ENCODE assay signal across 8 cellular contexts in genomic region chr3:120561251-120562045, GRCh38. TPM values are rescaled to one million over a fixed set of nuclear protein-coding genes. Genes with fewer than 3 reads are reported as not detected.
A peak's percentile ranks its signal among the peaks of the same experiment; 100 is the strongest.
DNase-seq lines count a peak whose midpoint lies in the region; ATAC-seq and TF ChIP-seq lines count a peak whose summit lies in the region.

No MANE protein-coding gene starts in this region.

- no peak overlapping the region for H3K4me3 Mint-ChIP-seq in activated CD4-positive, alpha-beta T cell treated with anti-CD3 and anti-CD28 coated beads for 36 hours

- H3K27me3 ChIP-seq in A673 (replicated peaks; ENCODE audit: insufficient read depth, low read depth, low read length, poor library complexity) (no peaks in the 10 kb centered on the region), right lobe of liver (no peaks in the 10 kb centered on the region)

- WGBS in right lobe of liver (ENCODE audit: insufficient coverage, low coverage, low lambda C conversion rate, missing lambda C conversion rate): 19% methylated on average over 10 of the region's 10 CpGs

- H3K9me3 ChIP-seq in A673 (ENCODE audit: low read depth, low read length, poor library complexity, severe bottlenecking): no peaks in the 10 kb centered on the region
- H3K9me3 ChIP-seq in right lobe of liver: no peaks in the 10 kb centered on the region

- no peaks in the 10 kb centered on the region for H3K36me3 Mint-ChIP-seq in activated CD4-positive, alpha-beta T cell treated with anti-CD3 and anti-CD28 coated beads for 36 hours (ENCODE audit: low read depth)

- no peak for TF ChIP-seq POLR2A in right lobe of liver (IDR thresholded peaks at IDR 0.05)

- intact Hi-C loops in A673 (cut with micrococcal nuclease; ENCODE audit: unreplicated experiment): loop anchor here (1.0 to 10.0 kb wide), 2 partner anchors 234 to 593 kb away; no protein-coding TSS in a partner anchor
- intact Hi-C loops in activated CD4-positive, alpha-beta T cell treated with anti-CD3 and anti-CD28 coated beads for 36 hours (cut with DNase I, micrococcal nuclease): loop anchor here (1.0 kb wide), 1 partner anchor 234 kb away; no protein-coding TSS in a partner anchor
- intact Hi-C loops in right lobe of liver (cut with DNase I): loop anchor here in 1 of 2 donors (5.0 kb wide), 1 partner anchor 231 kb away; no protein-coding TSS in a partner anchor

- TF ChIP-seq CTCF in A673 (conservative IDR thresholded peaks at IDR 0.05; ENCODE audit: low read depth, low read length): peak; percentile 93
- TF ChIP-seq CTCF in choroid plexus epithelial cell (conservative IDR thresholded peaks at IDR 0.05; ENCODE audit: low read depth, low read length): peak; percentile 94
- peak; percentile 74 to 95 (median 88) for TF ChIP-seq CTCF in right lobe of liver (IDR thresholded peaks at IDR 0.05)

- CTCF ChIA-PET in A673 (lab: Charles Lee): interaction anchor here (2.0 kb wide), 1 partner anchor 234 kb away, joined by 8 read pairs; no protein-coding TSS in a partner anchor
- CTCF ChIA-PET in activated CD4-positive, alpha-beta T cell treated with anti-CD3 and anti-CD28 coated beads for 36 hours (lab: Charles Lee): interaction anchor here (0.6 to 4.1 kb wide), 19 partner anchors 10 to 904 kb away, joined by 3 to 45 read pairs (median 4); partner anchors contain the start of genes GTF2E1, NDUFB4 and RABL3

- peaks cover 6% of the 10 kb centered on the region for H3K27me3 Mint-ChIP-seq in activated CD4-positive, alpha-beta T cell treated with anti-CD3 and anti-CD28 coated beads for 36 hours

- ATAC-seq in GM18511 (IDR thresholded peaks at IDR 0.05; ENCODE audit: unreplicated experiment) (peak; percentile 49), HG03135 (IDR thresholded peaks at IDR 0.05; ENCODE audit: unreplicated experiment) (peak; percentile 42), right lobe of liver (peak; percentile 44 to 60 (median 54))
- ATAC-seq in activated CD4-positive, alpha-beta T cell treated with anti-CD3 and anti-CD28 coated beads for 36 hours: peak; percentile 74

- H3K36me3 ChIP-seq in A673 (ENCODE audit: insufficient read depth, low read length, poor library complexity, severe bottlenecking): no peaks in the 10 kb centered on the region
- H3K36me3 ChIP-seq in right lobe of liver: no peaks in the 10 kb centered on the region

- H3K9me3 Mint-ChIP-seq in activated CD4-positive, alpha-beta T cell treated with anti-CD3 and anti-CD28 coated beads for 36 hours (ENCODE audit: low read depth): no peaks in the 10 kb centered on the region

- no peak overlapping the region for H3K27ac ChIP-seq in A673 (ENCODE audit: low read depth, low read length, poor library complexity, severe bottlenecking)
- H3K27ac ChIP-seq in right lobe of liver: no peak overlapping the region

- H3K4me3 ChIP-seq in A673 (ENCODE audit: low read depth, low read length, poor library complexity, severe bottlenecking) (no peak overlapping the region), choroid plexus epithelial cell (ENCODE audit: low read depth, low read length) (no peak overlapping the region), right lobe of liver (no peak overlapping the region)

- peak; percentile 75 for DNase-seq in A673 (ENCODE audit: low spot score)
- peak; percentile 53 for DNase-seq in NCI-H345 (lab: John Stamatoyannopoulos, UW)
- DNase-seq in activated CD4-positive, alpha-beta T cell treated with anti-CD3 and anti-CD28 coated beads for 36 hours: peak; percentile 81
- peak; percentile 84 for DNase-seq in choroid plexus epithelial cell (ENCODE audit: low read depth)
- peak; percentile 62 to 75 (median 65) for DNase-seq in right lobe of liver
- peak; percentile 21 for DNase-seq in stimulated activated CD8-positive, alpha-beta memory T cell treated with anti-CD3 and anti-CD28 coated beads, Interleukin-12 subunit alpha, Interleukin-12 subunit beta, amount 100 ng/mL, for 24 hours (ENCODE audit: extremely low read depth)

- no peak overlapping the region for H3K27ac Mint-ChIP-seq in activated CD4-positive, alpha-beta T cell treated with anti-CD3 and anti-CD28 coated beads for 36 hours

- POLR2A ChIA-PET in A673 (lab: Charles Lee; ENCODE audit: low non-redundant PET): no interaction called here
- POLR2A ChIA-PET in activated CD4-positive, alpha-beta T cell treated with anti-CD3 and anti-CD28 coated beads for 36 hours (lab: Charles Lee): no interaction called here

- H3K4me1 ChIP-seq in A673 (ENCODE audit: insufficient read depth, low read length, poor library complexity, severe bottlenecking) (peaks cover 5% of the 10 kb centered on the region), right lobe of liver (peaks cover 0 to 21% (median 10%) of the 10 kb centered on the region in 4 donors)

- BruUV-seq in A673 (replicated peaks; lab: Mats Ljungman, UMichigan): no TSS peak

- peaks cover 12% of the 10 kb centered on the region for H3K4me1 Mint-ChIP-seq in activated CD4-positive, alpha-beta T cell treated with anti-CD3 and anti-CD28 coated beads for 36 hours

RNA-seq across cellular contexts. Expression of gene NDUFB4, which starts 34.7 kb away (rescaled TPM):
- total RNA-seq in A673 (2021) (177 and 200 TPM in 2 replicates), right lobe of liver (10 to 100 TPM; 69.3 to 98.9 (median 77.5) TPM)
- total RNA-seq in activated CD4-positive, alpha-beta T cell treated with anti-CD3 and anti-CD28 coated beads for 36 hours: 100 to 1,000 TPM; 157 to 186 TPM

Comparison
In these comparisons a context has a peak if more than half of its experiments do, and no peak if none do; other contexts are left out.
1. DNase-seq: peak in every context shown above with its lines; median percentile 84 in choroid plexus epithelial cell; 81 in activated CD4-positive, alpha-beta T cell treated with anti-CD3 and anti-CD28 coated beads for 36 hours; 75 in A673; 65 in right lobe of liver; 53 in NCI-H345; 21 in stimulated activated CD8-positive, alpha-beta memory T cell treated with anti-CD3 and anti-CD28 coated beads, Interleukin-12 subunit alpha, Interleukin-12 subunit beta, amount 100 ng/mL, for 24 hours.